1 cellular context compared by ENCODE assay signal in genomic region chr11:123377355-123377754, GRCh38.
TF ChIP-seq lines count a peak whose summit lies in the region.

No MANE protein-coding gene starts in this region.

TF ChIP-seq in SK-N-SH treated with all-trans-retinoic acid at 6 μM for 48 hours, 23 proteins besides CTCF, POLR2A, EP300 and RAD21 (continued from another document):
- no peak for TF ChIP-seq POU6F1 (CRISPR knock-in tag; IDR thresholded peaks at IDR 0.05; ENCODE audit: borderline replicate concordance, low read depth)
